ENCODE assay signal across 10 cellular contexts in the genomic region with DNA sequence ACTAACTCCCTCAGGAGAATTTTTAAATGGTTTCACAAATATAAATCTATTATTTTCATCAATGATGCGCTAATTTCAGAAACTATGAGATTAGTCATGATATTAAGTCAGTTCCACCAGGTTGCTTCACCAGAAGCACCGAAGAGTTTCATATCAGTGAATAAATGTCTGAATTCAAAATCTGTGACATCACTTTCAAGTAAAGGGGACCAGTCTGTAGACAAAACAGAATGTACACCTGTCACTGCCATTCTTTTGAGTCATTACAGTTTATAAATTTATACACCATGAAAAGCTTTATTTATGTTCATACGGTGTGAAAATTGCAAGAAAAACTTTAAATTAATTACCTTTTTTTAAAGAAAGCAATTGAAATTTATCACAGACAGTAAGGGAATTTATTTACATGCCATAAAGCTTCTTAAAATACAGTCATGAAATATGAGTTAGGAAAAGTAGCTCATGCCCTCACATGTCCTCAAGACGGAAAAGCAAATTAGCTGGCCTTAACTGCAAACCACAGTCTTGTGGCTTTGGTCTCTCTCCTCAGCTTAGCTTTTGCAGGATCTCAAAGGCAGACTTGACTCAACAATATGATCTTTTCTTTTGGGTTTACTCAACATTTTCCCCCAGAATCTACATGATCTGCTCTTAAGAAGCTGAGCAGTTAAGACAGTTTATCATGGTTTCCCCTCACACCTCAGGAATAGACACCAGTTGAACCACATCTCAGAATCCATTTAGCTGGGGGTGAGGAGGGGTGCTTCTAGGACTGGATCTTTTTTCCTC.
DNase-seq lines count a peak whose midpoint lies in the region; ATAC-seq and TF ChIP-seq lines count a peak whose summit lies in the region.
"Had no signal": no experiment of that assay in that cellular context is flagged by ENCODE, and none has a peak within 500 bp of the region (broad histone marks: within the 10 kb centered on the region; RNA-seq: fewer than 3 reads in every experiment).

No MANE protein-coding gene starts in this region.

- ATAC-seq in GM18505 (IDR thresholded peaks at IDR 0.05; ENCODE audit: unreplicated experiment), result peak; percentile 75
- ATAC-seq in GM21528 (IDR thresholded peaks at IDR 0.05; ENCODE audit: low FRiP score, unreplicated experiment), result peak; percentile 92
- peak; percentile 93 for ATAC-seq in HG03442 (IDR thresholded peaks at IDR 0.05; ENCODE audit: unreplicated experiment)
- ATAC-seq in esophagus mucosa, result no peak
- ATAC-seq: T-helper 17 cell had no signal

- DNase-seq in astrocyte of the cerebellum (ENCODE audit: low read depth), result peak; percentile 67
- DNase-seq in activated CD4-positive, alpha-beta T cell treated with anti-CD3 and anti-CD28 coated beads, Interleukin-2, amount 50 U/mL, for 4 hours, result no peak
- DNase-seq in retina, result no peak
- no peak for DNase-seq in NCI-H146 (lab: John Stamatoyannopoulos, UW)
- DNase-seq: naive B cell, T-helper 17 cell had no signal

- no peak for TF ChIP-seq CTCF in astrocyte of the cerebellum (IDR thresholded peaks at IDR 0.05; ENCODE audit: low read depth, low read length, missing control alignments)

- in situ Hi-C loops in astrocyte of the cerebellum (cut with HindIII; ENCODE audit: low sequenced_read_pairs), result no loop called here

- TF ChIP-seq POLR2A in GM18505 (IDR thresholded peaks at IDR 0.05; ENCODE audit: borderline replicate concordance, extremely low read depth, insufficient read depth, insufficient read length), result no peak

- H3K4me3 ChIP-seq in astrocyte of the cerebellum (ENCODE audit: low read depth, low read length), result no peak overlapping the region
